ENCODE assay signal across 8 cellular contexts in the genomic region with DNA sequence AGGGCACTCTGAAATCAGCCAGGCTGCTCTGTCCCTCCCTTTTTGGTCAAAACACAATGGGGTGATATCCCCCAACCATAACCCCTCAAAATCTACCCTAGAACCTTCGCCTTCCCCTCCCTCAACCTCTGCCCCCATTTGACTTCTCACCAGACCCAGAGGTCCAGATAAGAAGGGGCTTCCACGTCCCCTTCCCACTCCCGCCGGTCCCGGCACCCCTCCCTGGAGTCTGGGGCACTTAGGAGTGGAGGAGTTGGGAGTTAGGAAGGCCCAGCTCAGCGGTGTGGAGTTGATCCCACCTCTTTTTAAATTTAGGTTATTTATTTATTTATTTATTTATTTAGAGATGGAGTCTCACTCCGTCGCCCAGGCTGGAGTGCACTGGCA. TPM values are rescaled to one million over a fixed set of nuclear protein-coding genes. Genes with fewer than 3 reads are reported as not detected.
DNase-seq lines count a peak whose midpoint lies in the region; ATAC-seq and TF ChIP-seq lines count a peak whose summit lies in the region.

No MANE protein-coding gene starts in this region.

- H3K27ac ChIP-seq in DND-41 (ENCODE audit: low read length) (no peak overlapping the region), sigmoid colon (peak overlapping the region in 3 of 4 donors; percentile 86 to 91 (median 87))

- H2AFZ ChIP-seq in DND-41 (ENCODE audit: low read depth, low read length): no peak overlapping the region

- TF ChIP-seq POLR2A in sigmoid colon (IDR thresholded peaks at IDR 0.05): no peak

- no peak for TF ChIP-seq EP300 in sigmoid colon (IDR thresholded peaks at IDR 0.05)

- 54 to 76% methylated on average over 8 of the region's 8 CpGs for WGBS in sigmoid colon, 2 donors

- intact Hi-C loops in sigmoid colon (cut with DNase I): loop anchor here (1.0 to 5.0 kb wide), 2 partner anchors 73 to 156 kb away; no protein-coding TSS in a partner anchor

- H3K9ac ChIP-seq in DND-41 (ENCODE audit: low read depth, low read length): peak overlapping the region; percentile 20; the same call in 1 of the 2 replicates
- peak overlapping the region; percentile 71 for H3K9ac ChIP-seq in NT2/D1 (ENCODE audit: insufficient read length, low read depth)

- peak overlapping the region; percentile 58; the same call in 1 of the 2 replicates for H3K4me2 ChIP-seq in DND-41 (ENCODE audit: insufficient read depth, low read length)

- DNase-seq in DND-41 (no peak), NT2/D1 (ENCODE audit: low read depth, low spot score) (no peak), fibroblast of mammary gland (ENCODE audit: low read depth) (no peak), sigmoid colon (no peak), NCI-H2196 (lab: John Stamatoyannopoulos, UW; ENCODE audit: unreplicated experiment) (no peak), DMS79 (lab: John Stamatoyannopoulos, UW) (no peak), NCI-H1930 (lab: John Stamatoyannopoulos, UW) (no peak)
- no peak for DNase-seq in stimulated activated CD4-positive, alpha-beta T cell treated with anti-CD3 and anti-CD28 coated beads, Interleukin-4, amount 100 ng/mL, for 24 hours

- H3K27me3 ChIP-seq in DND-41 (ENCODE audit: insufficient read depth, low read length, poor library complexity) (peaks cover 41% of the 10 kb centered on the region), NT2/D1 (ENCODE audit: insufficient read depth, insufficient read length) (no peaks in the 10 kb centered on the region), sigmoid colon (no peaks in the 10 kb centered on the region)

- no peak for TF ChIP-seq CTCF in DND-41 (IDR thresholded peaks at IDR 0.05; ENCODE audit: borderline replicate concordance, extremely low read depth, low read length, poor library complexity, severe bottlenecking)
- no peak for TF ChIP-seq CTCF in fibroblast of mammary gland (conservative IDR thresholded peaks at IDR 0.05; ENCODE audit: control insufficient read depth, insufficient read depth, low read depth, low read length)
- TF ChIP-seq CTCF in sigmoid colon (IDR thresholded peaks at IDR 0.05): no peak

- no peak overlapping the region for H3K4me3 ChIP-seq in DND-41 (ENCODE audit: low read depth in 1 of 2, low read length in 2 of 2)
- peak overlapping the region; percentile 57 for H3K4me3 ChIP-seq in NT2/D1 (ENCODE audit: insufficient read length, low read depth)
- peak overlapping the region; percentile 47 for H3K4me3 ChIP-seq in fibroblast of mammary gland (ENCODE audit: control insufficient read depth, low read depth, low read length)
- H3K4me3 ChIP-seq in sigmoid colon: peak overlapping the region in 2 of 4 donors; percentile 59 to 63

- peaks cover 10% of the 10 kb centered on the region for H4K20me1 ChIP-seq in DND-41 (ENCODE audit: insufficient read depth, low read length)

- peaks cover 10% of the 10 kb centered on the region for H3K4me1 ChIP-seq in DND-41 (ENCODE audit: insufficient read depth, low read length)
- H3K4me1 ChIP-seq in NT2/D1 (ENCODE audit: insufficient read depth, insufficient read length): peaks cover 29% of the 10 kb centered on the region
- peaks cover 0 to 41% (median 35%) of the 10 kb centered on the region in 4 donors for H3K4me1 ChIP-seq in sigmoid colon

- H3K36me3 ChIP-seq in DND-41 (ENCODE audit: insufficient read depth, low read length) (no peaks in the 10 kb centered on the region), NT2/D1 (ENCODE audit: insufficient read depth, insufficient read length, low read length) (peaks cover 16% of the 10 kb centered on the region), sigmoid colon (no peaks in the 10 kb centered on the region)

- no peak for ATAC-seq in DND-41 (ENCODE audit: insufficient read depth, low read depth)

- no peaks in the 10 kb centered on the region for H3K79me2 ChIP-seq in DND-41 (ENCODE audit: insufficient read depth, low read length)

- H3K9me3 ChIP-seq in DND-41 (ENCODE audit: insufficient read depth, low read length, severe bottlenecking) (no peaks in the 10 kb centered on the region), NT2/D1 (ENCODE audit: insufficient read depth, low read length) (no peaks in the 10 kb centered on the region), sigmoid colon (no peaks in the 10 kb centered on the region)

RNA-seq across cellular contexts. Expression of gene TMEM92, which starts 0.6 kb away (rescaled TPM):
- not detected for total RNA-seq in sigmoid colon
- polyA plus RNA-seq in sigmoid colon: 1 to 10 TPM; 2.5 to 9.7 (median 3.6) TPM

Comparison
In these comparisons a context has a peak if more than half of its experiments do, and no peak if none do; other contexts are left out.
1. H3K4me3 ChIP-seq: peak in NT2/D1 (single experiment) and fibroblast of mammary gland (single experiment); none in DND-41 (0 of 2).